In genomic region chr5:134432174-134432573, GRCh38 we compare ENCODE assay signal across 12 cellular contexts.
"Had no signal": no experiment of that assay in that cellular context is flagged by ENCODE, and none has a peak within 500 bp of the region (broad histone marks: within the 10 kb centered on the region; RNA-seq: fewer than 3 reads in every experiment).

No MANE protein-coding gene starts in this region.

- DNase-seq: activated CD8-positive, alpha-beta memory T cell treated with anti-CD3 and anti-CD28 coated beads, Interleukin-2, amount 10 ng/mL, durations not matched to agents 7 days and 5 days; activated naive CD4-positive, alpha-beta T cell; brain microvascular endothelial cell; central memory CD4-positive, alpha-beta T cell; colonic mucosa; foreskin fibroblast; left ventricle myocardium superior; stimulated activated CD4-positive, alpha-beta T cell treated with anti-CD3 and anti-CD28 coated beads, Interleukin-4, amount 100 ng/mL, for 24 hours; transverse colon had no signal

- H3K4me3 Mint-ChIP-seq: activated CD8-positive, alpha-beta memory T cell treated with anti-CD3 and anti-CD28 coated beads, Interleukin-2, amount 10 ng/mL, durations not matched to agents 7 days and 5 days; endodermal cell had no signal

- H3K9me3 Mint-ChIP-seq: endodermal cell; stimulated activated naive CD8-positive, alpha-beta T cell treated with anti-CD3 and anti-CD28 coated beads, Interleukin-15, Interleukin-2, amounts not matched to agents 100 ng/mL and 50 ng/mL, for 24 hours; T-helper 1 cell treated with Interleukin-12 subunit alpha and Interleukin-12 subunit beta and Interleukin-4 antibody, amounts not matched to agents 30 μg/mL and 1 μg/mL, for 36 hours had no signal

- H3K36me3 Mint-ChIP-seq: activated CD8-positive, alpha-beta memory T cell treated with anti-CD3 and anti-CD28 coated beads, Interleukin-2, amount 10 ng/mL, durations not matched to agents 7 days and 5 days had no signal

- ATAC-seq: activated CD8-positive, alpha-beta memory T cell treated with anti-CD3 and anti-CD28 coated beads, Interleukin-2, amount 10 ng/mL, durations not matched to agents 7 days and 5 days; left ventricle myocardium superior had no signal
